In the genomic region with DNA sequence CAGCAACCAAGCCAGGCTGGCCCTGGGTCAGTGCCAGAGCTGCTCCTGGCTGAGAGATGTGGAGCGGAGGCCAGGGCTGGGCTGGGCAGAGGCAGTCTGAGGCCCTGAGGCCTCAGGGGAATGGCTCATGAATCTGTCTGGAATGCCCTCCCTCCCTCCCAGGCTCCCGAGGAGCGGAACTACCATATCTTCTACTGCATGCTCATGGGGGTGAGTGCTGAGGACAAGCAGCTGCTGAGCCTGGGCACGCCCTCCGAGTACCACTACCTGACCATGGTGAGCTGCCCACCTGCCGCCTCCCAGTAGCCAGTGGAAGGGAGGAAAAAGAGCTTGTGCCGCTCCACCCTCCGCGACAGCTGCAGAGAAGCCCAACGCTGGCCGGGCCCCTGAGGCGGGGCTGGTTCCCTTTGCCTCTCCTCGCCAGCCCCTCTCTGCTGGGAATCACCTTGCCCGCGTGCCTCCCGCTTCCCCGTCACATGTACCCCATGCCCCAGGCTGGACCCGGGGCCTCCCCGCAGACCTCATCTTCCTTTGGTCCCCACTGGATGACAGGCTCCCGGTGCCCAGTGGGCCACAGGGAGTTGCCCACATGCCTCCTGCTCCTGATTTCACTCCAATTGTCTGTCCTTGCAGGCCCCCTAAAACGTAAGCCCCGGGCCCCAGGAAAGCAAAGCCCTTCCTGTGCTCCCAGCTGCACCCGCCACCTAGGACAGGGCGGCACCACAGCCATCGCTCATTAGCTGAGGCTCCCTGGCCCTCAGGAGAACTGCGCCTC, we compare ENCODE assay signal across 11 cellular contexts. TPM values are rescaled to one million over a fixed set of nuclear protein-coding genes. Genes with fewer than 3 reads are reported as not detected.
DNase-seq lines count a peak whose midpoint lies in the region; ATAC-seq, FAIRE-seq and TF ChIP-seq lines count a peak whose summit lies in the region.
"Had no signal": no experiment of that assay in that cellular context is flagged by ENCODE, and none has a peak within 500 bp of the region (broad histone marks: within the 10 kb centered on the region; RNA-seq: fewer than 3 reads in every experiment).

No MANE protein-coding gene starts in this region.

- H3K27me3 ChIP-seq in astrocyte (ENCODE audit: insufficient read depth, low read length) (no peaks in the 10 kb centered on the region), right cardiac atrium (ENCODE audit: control insufficient read depth, insufficient read depth) (no peaks in the 10 kb centered on the region), skeletal muscle satellite cell (ENCODE audit: control insufficient read depth, insufficient read depth, low read length) (no peaks in the 10 kb centered on the region)
- H3K27me3 ChIP-seq: neutrophil had no signal

- H3K4me2 ChIP-seq in astrocyte (ENCODE audit: low read length) (peak overlapping the region; percentile 46), skeletal muscle satellite cell (ENCODE audit: low read length) (peak overlapping the region; percentile 58)

- H3K9ac ChIP-seq in astrocyte (ENCODE audit: low read length) = no peak overlapping the region
- peak overlapping the region; percentile 2 for H3K9ac ChIP-seq in skeletal muscle satellite cell (ENCODE audit: low read depth, low read length)

- H3K27ac ChIP-seq in astrocyte (ENCODE audit: low read depth, low read length) (no peak overlapping the region), right cardiac atrium (ENCODE audit: low read length) (peak overlapping the region; percentile 53)

- FAIRE-seq in astrocyte (lab: Jason Lieb, UNC) = no peak
- FAIRE-seq: bronchial epithelial cell had no signal

- H3K27me3 Mint-ChIP-seq in astrocyte (ENCODE audit: low read depth, unreplicated experiment) = peaks cover 25% of the 10 kb centered on the region

- H3K79me2 ChIP-seq in astrocyte (ENCODE audit: insufficient read depth, low read length) = no peaks in the 10 kb centered on the region

- no peaks in the 10 kb centered on the region for H3K36me3 ChIP-seq in astrocyte (ENCODE audit: insufficient read depth, low read length)
- H3K36me3 ChIP-seq in skeletal muscle satellite cell (ENCODE audit: insufficient read depth, low read length) = no peaks in the 10 kb centered on the region
- H3K36me3 ChIP-seq: neutrophil had no signal

- H2AFZ ChIP-seq in astrocyte (ENCODE audit: low read depth, low read length) = peak overlapping the region; percentile 56

- no peaks in the 10 kb centered on the region for H3K36me3 Mint-ChIP-seq in astrocyte (ENCODE audit: low read depth, unreplicated experiment)

- no peak overlapping the region for H3K27ac Mint-ChIP-seq in astrocyte (ENCODE audit: unreplicated experiment)

- peaks cover 6% of the 10 kb centered on the region for H3K4me1 ChIP-seq in astrocyte (ENCODE audit: insufficient read depth, low read length)
- no peaks in the 10 kb centered on the region for H3K4me1 ChIP-seq in right cardiac atrium (ENCODE audit: control insufficient read depth, insufficient read depth, low read length)
- H3K4me1 ChIP-seq in skeletal muscle satellite cell (ENCODE audit: control insufficient read depth, insufficient read depth, low read length) = peaks cover 15% of the 10 kb centered on the region

- no peaks in the 10 kb centered on the region for H4K20me1 ChIP-seq in astrocyte (ENCODE audit: insufficient read depth, low read length)

- ATAC-seq in right cardiac atrium = peak; percentile 94 to 95
- ATAC-seq in HG02870 (IDR thresholded peaks at IDR 0.05; ENCODE audit: unreplicated experiment) = no peak
- no peak for ATAC-seq in HG02840 (IDR thresholded peaks at IDR 0.05; ENCODE audit: low FRiP score, unreplicated experiment)
- no peak for ATAC-seq in GM19035 (IDR thresholded peaks at IDR 0.05; ENCODE audit: unreplicated experiment)
- no peak for ATAC-seq in GM21717 (IDR thresholded peaks at IDR 0.05; ENCODE audit: unreplicated experiment)

- no peak for TF ChIP-seq CTCF in astrocyte (IDR thresholded peaks at IDR 0.05; ENCODE audit: insufficient read depth, low read depth, low read length)

- H3K9me3 ChIP-seq in astrocyte (ENCODE audit: insufficient read depth, low read depth, low read length) = no peaks in the 10 kb centered on the region
- no peaks in the 10 kb centered on the region for H3K9me3 ChIP-seq in right cardiac atrium (ENCODE audit: control insufficient read depth, low read length)
- no peaks in the 10 kb centered on the region for H3K9me3 ChIP-seq in skeletal muscle satellite cell (replicated peaks; ENCODE audit: low read length)
- H3K9me3 ChIP-seq: neutrophil had no signal

- WGBS in right cardiac atrium = 67% methylated on average over 26 of the region's 26 CpGs

- intact Hi-C loops in right cardiac atrium (cut with DNase I) = no loop called here

- H3K4me3 ChIP-seq in astrocyte (ENCODE audit: insufficient read depth, low read depth, low read length) (no peak overlapping the region), right cardiac atrium (ENCODE audit: low read length) (no peak overlapping the region), skeletal muscle satellite cell (ENCODE audit: low read length) (no peak overlapping the region)

- H3K4me3 Mint-ChIP-seq in astrocyte (ENCODE audit: unreplicated experiment) = no peak overlapping the region

- DNase-seq in GM04504 (ENCODE audit: low read depth) (peak; percentile 79), astrocyte (ENCODE audit: low read depth) (peak; percentile 29), right cardiac atrium (peak; percentile 86 to 95 (median 95))

- no peaks in the 10 kb centered on the region for H3K9me3 Mint-ChIP-seq in astrocyte (ENCODE audit: unreplicated experiment)

- H3K4me1 Mint-ChIP-seq in astrocyte (ENCODE audit: low read depth, unreplicated experiment) = peaks cover 3% of the 10 kb centered on the region

RNA-seq across cellular contexts. Expression of a gene that starts 41.1 kb away (rescaled TPM):
- total RNA-seq in astrocyte (0.34 and 0.77 TPM in 2 replicates), right cardiac atrium (under 1 TPM; 0.29 to 0.56 (median 0.38) TPM)
- 0.81 TPM for polyA plus RNA-seq in right cardiac atrium
- total RNA-seq in skeletal muscle satellite cell (2012; rRNA removed) = under 0.01 and 0.66 TPM in 2 replicates
- total RNA-seq: bronchial epithelial cell, SK-MEL-5 had no signal

RNA-seq across cellular contexts. Expression of a gene that starts 50.3 kb away (rescaled TPM):
- total RNA-seq in astrocyte (51.6 and 56.2 TPM in 2 replicates), right cardiac atrium (10 to 100 TPM; 51.5 to 57.6 (median 53.4) TPM)
- polyA plus RNA-seq in right cardiac atrium = 64.4 TPM
- 25.6 and 26.6 TPM in 2 replicates for total RNA-seq in skeletal muscle satellite cell (2012; rRNA removed)

Comparison
In these comparisons a context has a peak if more than half of its experiments do, and no peak if none do; other contexts are left out.
1. DNase-seq: peak in every context shown above with its lines; median percentile 95 in right cardiac atrium; 79 in GM04504; 29 in astrocyte.
2. ATAC-seq: peak in right cardiac atrium (2 of 2); none in HG02870 (single experiment), HG02840 (single experiment), GM19035 (single experiment) and GM21717 (single experiment).